In the genomic region with DNA sequence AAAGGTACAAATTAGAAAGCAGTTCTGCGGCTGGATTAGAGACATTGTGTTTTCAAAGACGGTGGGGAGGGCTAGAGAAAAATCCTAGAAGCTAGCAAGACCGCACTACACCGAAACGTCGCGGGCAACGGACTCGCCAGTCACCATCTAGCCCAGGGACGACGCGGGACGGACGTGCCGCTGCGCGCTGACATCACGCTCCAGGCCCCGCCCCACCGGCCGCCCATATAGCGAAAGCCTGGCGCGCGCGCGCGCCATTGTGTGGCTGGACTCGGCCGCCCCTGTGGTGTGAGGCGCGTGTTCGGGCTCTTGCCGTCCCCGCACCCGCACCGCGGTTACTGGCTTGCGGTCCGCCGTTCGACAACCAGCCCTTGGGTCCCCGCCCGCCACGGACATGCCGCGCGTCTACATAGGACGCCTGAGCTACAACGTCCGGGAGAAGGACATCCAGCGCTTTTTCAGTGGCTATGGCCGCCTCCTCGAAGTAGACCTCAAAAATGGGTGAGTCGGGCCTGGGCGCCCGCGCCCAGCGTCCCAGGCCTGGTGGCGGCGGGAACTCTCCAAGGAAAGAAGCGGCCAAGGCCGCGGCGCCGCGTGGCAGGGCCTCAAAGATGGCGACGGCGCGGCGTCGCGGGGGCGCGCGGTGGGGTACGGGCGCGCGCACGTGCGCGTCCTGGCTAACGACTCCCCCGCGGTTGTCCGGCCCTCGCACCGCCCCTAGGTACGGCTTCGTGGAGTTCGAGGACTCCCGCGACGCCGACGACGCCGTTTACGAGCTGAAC, we compare ENCODE assay signal across 8 cellular contexts. TPM values are rescaled to one million over a fixed set of nuclear protein-coding genes. Genes with fewer than 3 reads are reported as not detected.
A peak's percentile ranks its signal among the peaks of the same experiment; 100 is the strongest.
DNase-seq lines count a peak whose midpoint lies in the region; ATAC-seq and TF ChIP-seq lines count a peak whose summit lies in the region.

SRSF6 (plus strand) TSS at position 257 of the 782 bp plus-strand sequence; CDS start at position 395, 138 bp downstream.

- ATAC-seq in HG02588 (IDR thresholded peaks at IDR 0.05; ENCODE audit: unreplicated experiment) (peak; percentile 87), Right ventricle myocardium inferior (peak; percentile 98)
- peak; percentile 82 for ATAC-seq in activated naive CD8-positive, alpha-beta T cell treated with anti-CD3 and anti-CD28 coated beads, Interleukin-2, amount 10 ng/mL, durations not matched to agents 7 days and 5 days (ENCODE audit: low read depth)

- DNase-seq in NCI-H1048 (lab: John Stamatoyannopoulos, UW) (peak; percentile 80), Right ventricle myocardium inferior (ENCODE audit: missing footprints) (peak; percentile 99), tibial artery (peak; percentile 95 to 96)
- DNase-seq in activated naive CD8-positive, alpha-beta T cell treated with anti-CD3 and anti-CD28 coated beads, Interleukin-2, amount 10 ng/mL, durations not matched to agents 7 days and 5 days = peak; percentile 96

- peaks cover 37% of the 10 kb centered on the region for H3K36me3 ChIP-seq in SU-DHL-6 (ENCODE audit: low read length)
- no peaks in the 10 kb centered on the region for H3K36me3 ChIP-seq in parathyroid adenoma (ENCODE audit: control insufficient read depth, insufficient read depth, low read length)
- peaks cover 28 to 36% (median 34%) of the 10 kb centered on the region in 3 donors for H3K36me3 ChIP-seq in tibial artery

- H3K4me2 ChIP-seq in SU-DHL-6 (ENCODE audit: low read depth, low read length, poor library complexity, severe bottlenecking) = peak within 1 kb of the TSS; percentile 77
- H3K4me2 ChIP-seq in parathyroid adenoma (ENCODE audit: low read length) = peak within 1 kb of the TSS; percentile 71

- H3K27me3 Mint-ChIP-seq in activated naive CD8-positive, alpha-beta T cell treated with anti-CD3 and anti-CD28 coated beads, Interleukin-2, amount 10 ng/mL, durations not matched to agents 7 days and 5 days = peaks cover 10% of the 10 kb centered on the region

- peak within 1 kb of the TSS; percentile 90 for H3K27ac ChIP-seq in SU-DHL-6 (ENCODE audit: low read depth, low read length)
- peak within 1 kb of the TSS; percentile 100 for H3K27ac ChIP-seq in parathyroid adenoma
- peak within 1 kb of the TSS; percentile 99 to 100 for H3K27ac ChIP-seq in tibial artery

- no peaks in the 10 kb centered on the region for H3K27me3 ChIP-seq in SU-DHL-6 (ENCODE audit: low read length)
- H3K27me3 ChIP-seq in parathyroid adenoma (ENCODE audit: control insufficient read depth, insufficient read depth, low read length) = no peaks in the 10 kb centered on the region
- peaks cover 0 to 2% of the 10 kb centered on the region in 2 donors for H3K27me3 ChIP-seq in tibial artery

- H3K9me3 ChIP-seq in SU-DHL-6 (ENCODE audit: insufficient read depth, low read length) = no peaks in the 10 kb centered on the region
- no peaks in the 10 kb centered on the region for H3K9me3 ChIP-seq in parathyroid adenoma (ENCODE audit: control insufficient read depth, low read length)
- H3K9me3 ChIP-seq in tibial artery = no peaks in the 10 kb centered on the region

- H3K9ac ChIP-seq in SU-DHL-6 (ENCODE audit: low read length) (peak within 1 kb of the TSS; percentile 100), parathyroid adenoma (peak within 1 kb of the TSS; percentile 100)

- peak within 1 kb of the TSS; percentile 98 for H3K4me3 Mint-ChIP-seq in activated naive CD8-positive, alpha-beta T cell treated with anti-CD3 and anti-CD28 coated beads, Interleukin-2, amount 10 ng/mL, durations not matched to agents 7 days and 5 days

- peak; percentile 99 for TF ChIP-seq POLR2A in GM10847 (IDR thresholded peaks at IDR 0.05; ENCODE audit: extremely low read depth, insufficient read length)

- POLR2A ChIA-PET in activated naive CD8-positive, alpha-beta T cell treated with anti-CD3 and anti-CD28 coated beads, Interleukin-2, amount 10 ng/mL, durations not matched to agents 7 days and 5 days (lab: Charles Lee) = interaction anchor here (0.6 to 3.1 kb wide), 22 partner anchors 8 to 1840 kb away, joined by 3 to 26 read pairs (median 5); partner anchors contain the start of genes CHD6, IFT52, L3MBTL1 and OSER1

- H3K4me1 Mint-ChIP-seq in activated naive CD8-positive, alpha-beta T cell treated with anti-CD3 and anti-CD28 coated beads, Interleukin-2, amount 10 ng/mL, durations not matched to agents 7 days and 5 days = peaks cover 27% of the 10 kb centered on the region

- H3K4me1 ChIP-seq in parathyroid adenoma (no peaks in the 10 kb centered on the region), tibial artery (peaks cover 0 to 31% (median 18%) of the 10 kb centered on the region in 4 donors)

- H3K27ac Mint-ChIP-seq in activated naive CD8-positive, alpha-beta T cell treated with anti-CD3 and anti-CD28 coated beads, Interleukin-2, amount 10 ng/mL, durations not matched to agents 7 days and 5 days = peak within 1 kb of the TSS; percentile 99

- H3K9me3 Mint-ChIP-seq in activated naive CD8-positive, alpha-beta T cell treated with anti-CD3 and anti-CD28 coated beads, Interleukin-2, amount 10 ng/mL, durations not matched to agents 7 days and 5 days = no peaks in the 10 kb centered on the region

- peaks cover 27% of the 10 kb centered on the region for H3F3A ChIP-seq in SU-DHL-6 (ENCODE audit: insufficient read depth)

- H4K20me1 ChIP-seq in SU-DHL-6 (ENCODE audit: low read depth, low read length) = peaks cover 39% of the 10 kb centered on the region

- H3K79me2 ChIP-seq in SU-DHL-6 (ENCODE audit: insufficient read depth, low read length) = peaks cover 37% of the 10 kb centered on the region
- peaks cover 6% of the 10 kb centered on the region for H3K79me2 ChIP-seq in parathyroid adenoma

- no peaks in the 10 kb centered on the region for H3K9me2 ChIP-seq in SU-DHL-6 (replicated peaks; ENCODE audit: insufficient read depth, low read length)

- H3K36me3 Mint-ChIP-seq in activated naive CD8-positive, alpha-beta T cell treated with anti-CD3 and anti-CD28 coated beads, Interleukin-2, amount 10 ng/mL, durations not matched to agents 7 days and 5 days = peaks cover 22% of the 10 kb centered on the region

- TF ChIP-seq CTCF in SU-DHL-6 (IDR thresholded peaks at IDR 0.05; ENCODE audit: insufficient read depth, low read length, poor library complexity, severe bottlenecking) (no peak), parathyroid adenoma (IDR thresholded peaks at IDR 0.05) (peak; percentile 34), tibial artery (IDR thresholded peaks at IDR 0.05) (peak in 1 of 2 experiments; percentile 23)

- peak within 1 kb of the TSS; percentile 91 for H2AFZ ChIP-seq in SU-DHL-6 (ENCODE audit: low read depth, low read length, severe bottlenecking)
- peak within 1 kb of the TSS; percentile 98 for H2AFZ ChIP-seq in parathyroid adenoma

- intact Hi-C loops in Right ventricle myocardium inferior (cut with DNase I) = loop anchor here (5.0 kb wide), 1 partner anchor 134 kb away; the partner anchor contains the start of gene IFT52
- intact Hi-C loops in tibial artery (cut with DNase I; ENCODE audit: low total_unique reads) = no loop called here

- H3K4me3 ChIP-seq in SU-DHL-6 (ENCODE audit: insufficient read depth, low read length, poor library complexity, severe bottlenecking) (peak within 1 kb of the TSS; percentile 79), parathyroid adenoma (ENCODE audit: low read depth, low read length) (peak within 1 kb of the TSS; percentile 94), tibial artery (peak within 1 kb of the TSS; percentile 81 to 87)

RNA-seq across cellular contexts. Expression of gene SRSF6, which starts in this region (rescaled TPM):
- total RNA-seq in activated naive CD8-positive, alpha-beta T cell treated with anti-CD3 and anti-CD28 coated beads, Interleukin-2, amount 10 ng/mL, durations not matched to agents 7 days and 5 days = 100 to 1,000 TPM; 129 to 137 TPM
- total RNA-seq in Right ventricle myocardium inferior = 52.0 TPM

Comparison
In these comparisons a context has a peak if more than half of its experiments do, and no peak if none do; other contexts are left out.
1. Peak in every context shown above with its lines: DNase-seq, ATAC-seq, H3K4me3 ChIP-seq and H3K27ac ChIP-seq.